Comparison of ENCODE assay signal across 14 cellular contexts in genomic region chr4:90842960-90843359, GRCh38.
A peak's percentile ranks its signal among the peaks of the same experiment; 100 is the strongest.
DNase-seq lines count a peak whose midpoint lies in the region; ATAC-seq and TF ChIP-seq lines count a peak whose summit lies in the region.
"Had no signal": no experiment of that assay in that cellular context is flagged by ENCODE, and none has a peak within 500 bp of the region (broad histone marks: within the 10 kb centered on the region; RNA-seq: fewer than 3 reads in every experiment).

No MANE protein-coding gene starts in this region.

- no peak overlapping the region for H3K4me3 ChIP-seq in adrenal gland
- H3K4me3 ChIP-seq: BLaER1 treated with 17β-estradiol and CSF1 and Interleukin-3, amounts not matched to agents 10 nM and 100 nM; cardiac muscle cell; thoracic aorta had no signal

- H3K27me3 ChIP-seq in foreskin keratinocyte (no peaks in the 10 kb centered on the region), adrenal gland (no peaks in the 10 kb centered on the region)
- H3K27me3 ChIP-seq: BLaER1 treated with 17β-estradiol and CSF1 and Interleukin-3, amounts not matched to agents 10 nM and 100 nM; cardiac muscle cell had no signal

- peak; percentile 27 to 56 for DNase-seq in foreskin keratinocyte
- DNase-seq in HEK293T (ENCODE audit: extremely low spot score): no peak
- no peak for DNase-seq in left cardiac atrium
- no peak for DNase-seq in Ammon's horn (ENCODE audit: low spot score)
- no peak for DNase-seq in adrenal gland
- DNase-seq: foreskin fibroblast; NCI-H510A treated with DMSO at 0.1 percent for 48 hours; stimulated activated CD4-positive, alpha-beta T cell treated with anti-CD3 and anti-CD28 coated beads, Interleukin-4, amount 100 ng/mL, for 24 hours had no signal

- WGBS in adrenal gland, 4 donors: 61 to 69% (median 62%) methylated on average over 2 of the region's 2 CpGs

- TF ChIP-seq CTCF in foreskin keratinocyte (conservative IDR thresholded peaks at IDR 0.05) (no peak), adrenal gland (IDR thresholded peaks at IDR 0.05) (no peak)

- CTCF ChIA-PET in HEK293T (lab: Yijun Ruan, JAX): no interaction called here

- TF ChIP-seq POLR2A in adrenal gland (IDR thresholded peaks at IDR 0.05): no peak

- no peaks in the 10 kb centered on the region for H3K36me3 ChIP-seq in adrenal gland (replicated peaks in 1 of 2)
- H3K36me3 ChIP-seq: BLaER1 treated with 17β-estradiol and CSF1 and Interleukin-3, amounts not matched to agents 10 nM and 100 nM; cardiac muscle cell; thoracic aorta had no signal

- POLR2A ChIA-PET in HEK293T (lab: Yijun Ruan, JAX): no interaction called here

- H3K4me1 ChIP-seq in foreskin keratinocyte: no peaks in the 10 kb centered on the region
- no peaks in the 10 kb centered on the region for H3K4me1 ChIP-seq in adrenal gland (replicated peaks in 1 of 2)

- no peaks in the 10 kb centered on the region for H3K9me3 ChIP-seq in adrenal gland (replicated peaks in 1 of 3)
- H3K9me3 ChIP-seq: BLaER1 treated with 17β-estradiol and CSF1 and Interleukin-3, amounts not matched to agents 10 nM and 100 nM; thoracic aorta had no signal

- H3K27ac ChIP-seq in foreskin keratinocyte (no peak overlapping the region), adrenal gland (no peak overlapping the region)
- H3K27ac ChIP-seq: BLaER1 treated with 17β-estradiol and CSF1 and Interleukin-3, amounts not matched to agents 10 nM and 100 nM; cardiac muscle cell; thoracic aorta had no signal

- intact Hi-C loops in left cardiac atrium (cut with DNase I): no loop called here
- intact Hi-C loops in adrenal gland (cut with DNase I): no loop called here

- peak; percentile 95 for ATAC-seq in GM18511 (IDR thresholded peaks at IDR 0.05; ENCODE audit: unreplicated experiment)
- peak; percentile 98 for ATAC-seq in GM21528 (IDR thresholded peaks at IDR 0.05; ENCODE audit: low FRiP score, unreplicated experiment)
- ATAC-seq in HG03135 (IDR thresholded peaks at IDR 0.05; ENCODE audit: unreplicated experiment): peak; percentile 98
- peak; percentile 39 for ATAC-seq in foreskin keratinocyte
- no peak for ATAC-seq in left cardiac atrium

TF ChIP-seq in HEK293T, 16 proteins besides CTCF, POLR2A, EP300 and RAD21:
- TF ChIP-seq HDGF (IDR thresholded peaks at IDR 0.05; ENCODE audit: borderline replicate concordance) (no peak), NFRKB (IDR thresholded peaks at IDR 0.05) (no peak), ELF4 (IDR thresholded peaks at IDR 0.05) (no peak), ARNT (IDR thresholded peaks at IDR 0.05) (no peak), FOXM1 (IDR thresholded peaks at IDR 0.05; ENCODE audit: borderline replicate concordance) (no peak), TARDBP (IDR thresholded peaks at IDR 0.05) (no peak), SP1 (IDR thresholded peaks at IDR 0.05) (no peak), ZNF384 (IDR thresholded peaks at IDR 0.05) (no peak), FOXK2 (IDR thresholded peaks at IDR 0.05) (no peak), BHLHE40 (IDR thresholded peaks at IDR 0.05; ENCODE audit: borderline replicate concordance) (no peak), FOXA1 (IDR thresholded peaks at IDR 0.05) (no peak), L3MBTL2 (conservative IDR thresholded peaks at IDR 0.05) (no peak), LEF1 (IDR thresholded peaks at IDR 0.05; ENCODE audit: borderline replicate concordance) (no peak), SUZ12 (IDR thresholded peaks at IDR 0.05) (no peak), CTBP1 (IDR thresholded peaks at IDR 0.05; ENCODE audit: borderline replicate concordance) (no peak)
- TF ChIP-seq, protein P1, sequence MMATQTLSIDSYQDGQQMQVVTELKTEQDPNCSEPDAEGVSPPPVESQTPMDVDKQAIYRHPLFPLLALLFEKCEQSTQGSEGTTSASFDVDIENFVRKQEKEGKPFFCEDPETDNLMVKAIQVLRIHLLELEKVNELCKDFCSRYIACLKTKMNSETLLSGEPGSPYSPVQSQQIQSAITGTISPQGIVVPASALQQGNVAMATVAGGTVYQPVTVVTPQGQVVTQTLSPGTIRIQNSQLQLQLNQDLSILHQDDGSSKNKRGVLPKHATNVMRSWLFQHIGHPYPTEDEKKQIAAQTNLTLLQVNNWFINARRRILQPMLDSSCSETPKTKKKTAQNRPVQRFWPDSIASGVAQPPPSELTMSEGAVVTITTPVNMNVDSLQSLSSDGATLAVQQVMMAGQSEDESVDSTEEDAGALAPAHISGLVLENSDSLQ (IDR thresholded peaks at IDR 0.05): no peak

Comparison
In these comparisons a context has a peak if more than half of its experiments do, and no peak if none do; other contexts are left out.
1. ATAC-seq: peak in GM18511 (single experiment), GM21528 (single experiment), HG03135 (single experiment) and foreskin keratinocyte (single experiment); none in left cardiac atrium (0 of 2).
2. DNase-seq: peak in foreskin keratinocyte (2 of 2); none in HEK293T (single experiment), left cardiac atrium (single experiment), Ammon's horn (single experiment) and adrenal gland (0 of 7).